1 cellular context compared by ENCODE assay signal in genomic region chr15:41502787-41503668, GRCh38.
TF ChIP-seq lines count a peak whose summit lies in the region.

No MANE protein-coding gene starts in this region.

TF ChIP-seq in K562, 482 proteins besides CTCF, POLR2A, EP300 and RAD21:
- TF ChIP-seq NR2C1 (IDR thresholded peaks at IDR 0.05) (no peak), NR2C1 (tag; IDR thresholded peaks at IDR 0.05) (no peak), POLR2G (IDR thresholded peaks at IDR 0.05; ENCODE audit: low read depth, low read length) (peak; percentile 65), ADNP (tag; IDR thresholded peaks at IDR 0.05) (no peak), C11orf30 (IDR thresholded peaks at IDR 0.05; ENCODE audit: low read depth) (no peak), ZFP91 (CRISPR knock-in tag; IDR thresholded peaks at IDR 0.05) (no peak), ZNF444 (CRISPR knock-in tag; IDR thresholded peaks at IDR 0.05) (no peak), RBFOX2 (IDR thresholded peaks at IDR 0.05; ENCODE audit: low read depth, low read length) (peak; percentile 58), RFX5 (IDR thresholded peaks at IDR 0.05; ENCODE audit: low read depth, low read length) (no peak), ATF6 (CRISPR knock-in tag; IDR thresholded peaks at IDR 0.05) (no peak), ZBTB33 (CRISPR knock-in tag; IDR thresholded peaks at IDR 0.05) (0 out of 2 replicates have a peak, but pooled peaks have one; percentile 32), WHSC1 (IDR thresholded peaks at IDR 0.05; ENCODE audit: low read length) (no peak), HNRNPK (IDR thresholded peaks at IDR 0.05; ENCODE audit: low read depth, low read length, poor library complexity, severe bottlenecking) (no peak), MNT (conservative IDR thresholded peaks at IDR 0.05) (no peak), ZBTB2 (IDR thresholded peaks at IDR 0.05) (no peak), CBX5 (IDR thresholded peaks at IDR 0.05; ENCODE audit: borderline replicate concordance, low read depth) (no peak), LARP7 (IDR thresholded peaks at IDR 0.05) (no peak), ZNF134 (CRISPR knock-in tag; conservative IDR thresholded peaks at IDR 0.05) (no peak), ZNF197 (CRISPR knock-in tag; IDR thresholded peaks at IDR 0.05; ENCODE audit: low read depth) (no peak)
